Comparison of ENCODE assay signal across 9 cellular contexts in the genomic region with DNA sequence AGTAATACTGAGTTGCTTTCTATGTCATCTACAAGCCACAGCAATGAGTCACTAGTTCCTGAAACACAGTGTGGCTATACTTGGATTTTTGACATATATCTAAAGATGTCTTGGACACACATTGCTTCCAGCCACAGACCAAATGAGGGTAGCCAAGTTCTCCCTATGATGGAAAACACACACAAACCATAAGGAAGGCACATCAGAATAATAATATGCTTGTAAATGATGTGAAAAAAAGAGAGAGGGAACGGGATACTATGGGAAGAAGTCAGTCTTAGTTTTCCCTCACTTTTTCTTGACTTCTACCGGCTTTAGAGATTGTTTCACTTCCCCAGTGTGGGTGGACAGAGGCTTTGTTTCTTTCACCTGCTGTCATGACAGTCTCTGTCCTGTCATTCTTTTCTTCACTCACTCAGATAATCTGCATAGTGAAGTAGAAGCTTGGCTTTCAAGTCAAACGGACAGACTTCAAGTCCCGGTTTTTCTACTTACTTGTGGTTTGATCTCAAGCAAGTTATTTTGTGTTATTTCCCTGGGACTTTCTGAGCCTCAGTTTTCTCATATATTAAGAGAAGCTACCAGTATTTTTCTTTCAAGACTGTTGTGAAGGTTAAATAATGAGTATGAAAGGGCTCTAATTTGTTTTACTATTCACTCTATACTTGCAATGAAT. TPM values are rescaled to one million over a fixed set of nuclear protein-coding genes. Genes with fewer than 3 reads are reported as not detected.
DNase-seq lines count a peak whose midpoint lies in the region; ATAC-seq and TF ChIP-seq lines count a peak whose summit lies in the region.
"Had no signal": no experiment of that assay in that cellular context is flagged by ENCODE, and none has a peak within 500 bp of the region (broad histone marks: within the 10 kb centered on the region; RNA-seq: fewer than 3 reads in every experiment).

No MANE protein-coding gene starts in this region.

- intact Hi-C loops in CD4-positive, alpha-beta T cell (cut with DNase I, micrococcal nuclease): no loop called here
- intact Hi-C loops in CD14-positive monocyte (cut with micrococcal nuclease): no loop called here
- intact Hi-C loops in body of pancreas (cut with DNase I): no loop called here

- H3K27me3 Mint-ChIP-seq in CD4-positive, alpha-beta T cell: no peaks in the 10 kb centered on the region
- no peaks in the 10 kb centered on the region for H3K27me3 Mint-ChIP-seq in CD14-positive monocyte (ENCODE audit: low read depth in 3 of 3)

- H3K9me3 ChIP-seq in CD4-positive, alpha-beta T cell (ENCODE audit: control insufficient read depth, low read length): no peaks in the 10 kb centered on the region
- no peaks in the 10 kb centered on the region for H3K9me3 ChIP-seq in body of pancreas
- H3K9me3 ChIP-seq: heart right ventricle had no signal

- no peak for TF ChIP-seq POLR2A in body of pancreas (IDR thresholded peaks at IDR 0.05)

- peaks cover 8% of the 10 kb centered on the region for H3K4me1 Mint-ChIP-seq in CD4-positive, alpha-beta T cell (ENCODE audit: low read depth)
- H3K4me1 Mint-ChIP-seq in CD14-positive monocyte: peaks cover 6% of the 10 kb centered on the region

- H3K4me3 Mint-ChIP-seq in CD4-positive, alpha-beta T cell: peak overlapping the region; percentile 38
- peak overlapping the region in 1 of 2 donors; percentile 53 for H3K4me3 Mint-ChIP-seq in CD14-positive monocyte

- WGBS in body of pancreas, 2 donors: 41 to 42% methylated on average over 4 of the region's 4 CpGs

- no peaks in the 10 kb centered on the region for H3K27me3 ChIP-seq in CD4-positive, alpha-beta T cell (ENCODE audit: control insufficient read depth, insufficient read depth, low read length)
- no peaks in the 10 kb centered on the region for H3K27me3 ChIP-seq in body of pancreas

- DNase-seq in CD4-positive, alpha-beta T cell: no peak
- DNase-seq in RPMI8226 (peak; percentile 41), CD14-positive monocyte (ENCODE audit: low spot score) (no peak), DMS153 treated with DMSO at 0.1 percent for 48 hours (lab: John Stamatoyannopoulos, UW; ENCODE audit: unreplicated experiment) (no peak), body of pancreas (no peak)
- no peak for DNase-seq in effector CD8-positive, alpha-beta T cell (lab: John Stamatoyannopoulos, UW)
- DNase-seq: heart right ventricle had no signal

- H3K9me3 Mint-ChIP-seq in CD4-positive, alpha-beta T cell: no peaks in the 10 kb centered on the region
- H3K9me3 Mint-ChIP-seq in CD14-positive monocyte: peaks cover 0 to 6% (median 2%) of the 10 kb centered on the region in 7 donors

- CTCF ChIA-PET in CD4-positive, alpha-beta T cell (lab: Charles Lee): no interaction called here

- no peak for TF ChIP-seq CTCF in CD4-positive, alpha-beta T cell (IDR thresholded peaks at IDR 0.05)
- TF ChIP-seq CTCF in CD14-positive monocyte (IDR thresholded peaks at IDR 0.05) (no peak), body of pancreas (IDR thresholded peaks at IDR 0.05) (no peak)

- POLR2A ChIA-PET in CD4-positive, alpha-beta T cell (lab: Charles Lee): no interaction called here

- peaks cover 6% of the 10 kb centered on the region for H3K36me3 Mint-ChIP-seq in CD4-positive, alpha-beta T cell (ENCODE audit: low read depth)
- no peaks in the 10 kb centered on the region for H3K36me3 Mint-ChIP-seq in CD14-positive monocyte

- no peaks in the 10 kb centered on the region for H3K4me1 ChIP-seq in body of pancreas
- H3K4me1 ChIP-seq: heart right ventricle had no signal

- no peak overlapping the region for H3K27ac Mint-ChIP-seq in CD4-positive, alpha-beta T cell
- H3K27ac Mint-ChIP-seq in CD14-positive monocyte: no peak overlapping the region

- no peak for ATAC-seq in CD4-positive, alpha-beta T cell (ENCODE audit: poor library complexity)
- peak; percentile 99 for ATAC-seq in GM19035 (IDR thresholded peaks at IDR 0.05; ENCODE audit: unreplicated experiment)
- ATAC-seq in HG02973 (IDR thresholded peaks at IDR 0.05; ENCODE audit: unreplicated experiment): peak; percentile 99
- no peak for ATAC-seq in body of pancreas
- ATAC-seq: heart right ventricle had no signal

- no peaks in the 10 kb centered on the region for H3K36me3 ChIP-seq in body of pancreas (replicated peaks in 1 of 2; ENCODE audit: insufficient read depth in 1 of 2, low read depth in 2 of 2)
- H3K36me3 ChIP-seq: heart right ventricle had no signal

- no peak overlapping the region for H3K4me3 ChIP-seq in body of pancreas
- H3K4me3 ChIP-seq: heart right ventricle had no signal

- no peak overlapping the region for H3K27ac ChIP-seq in CD4-positive, alpha-beta T cell (ENCODE audit: low read depth, low read length)
- no peak overlapping the region for H3K27ac ChIP-seq in body of pancreas
- H3K27ac ChIP-seq: heart right ventricle had no signal

RNA-seq across cellular contexts. Expression of a gene that starts 34.7 kb away (rescaled TPM):
- total RNA-seq in CD4-positive, alpha-beta T cell: 10 to 100 TPM; 85.3 to 98.5 TPM
- polyA plus RNA-seq in CD14-positive monocyte: under 1 TPM; 0.33 to 0.50 TPM
- total RNA-seq in body of pancreas: under 1 TPM in 1 of 2 donors, not detected in 1; 0.52 TPM

Comparison
In these comparisons a context has a peak if more than half of its experiments do, and no peak if none do; other contexts are left out.
1. ATAC-seq: peak in GM19035 (single experiment) and HG02973 (single experiment); none in CD4-positive, alpha-beta T cell (single experiment) and body of pancreas (single experiment).
2. RNA of a gene that starts 34.7 kb away (total RNA-seq): 85.3 to 98.5 TPM in CD4-positive, alpha-beta T cell; 0.52 TPM in body of pancreas; every median in the first group is over 10 times any median in the second.